Comparison of ENCODE assay signal across 9 cellular contexts in the genomic region with DNA sequence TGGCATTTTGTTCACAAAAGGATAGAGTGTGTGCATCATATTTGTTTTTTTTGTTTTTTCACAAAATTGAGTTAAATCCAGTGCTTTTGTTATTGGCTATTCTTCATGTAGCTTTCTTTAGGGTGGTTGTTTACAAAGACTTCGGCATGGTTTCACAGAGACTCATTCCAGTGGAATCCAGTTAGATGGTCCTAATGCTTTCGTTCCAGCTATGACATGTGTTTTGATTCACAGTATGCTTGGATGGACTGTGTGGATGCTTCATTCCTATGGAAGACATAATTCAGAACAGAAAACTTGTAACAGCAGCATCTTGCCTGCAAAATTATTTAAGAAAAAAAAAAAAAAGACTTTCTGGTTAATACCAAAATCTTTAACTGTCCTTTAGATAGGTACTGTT.
DNase-seq lines count a peak whose midpoint lies in the region; ATAC-seq and TF ChIP-seq lines count a peak whose summit lies in the region.
"Had no signal": no experiment of that assay in that cellular context is flagged by ENCODE, and none has a peak within 500 bp of the region (broad histone marks: within the 10 kb centered on the region; RNA-seq: fewer than 3 reads in every experiment).

No MANE protein-coding gene starts in this region.

- no peak for TF ChIP-seq CTCF in AG09319 (IDR thresholded peaks at IDR 0.05; ENCODE audit: low read depth, low read length)

- ATAC-seq in HG03097 (IDR thresholded peaks at IDR 0.05; ENCODE audit: low FRiP score, unreplicated experiment), result no peak
- ATAC-seq: K562 had no signal

- DNase-seq in AG09319 (ENCODE audit: extremely low read depth, low read depth) (peak; percentile 77), HS-5 (ENCODE audit: low read depth) (peak; percentile 92), astrocyte of the hippocampus (ENCODE audit: low read depth, low spot score) (peak; percentile 85), myocyte (ENCODE audit: low read depth) (peak; percentile 39), T1000 (lab: John Stamatoyannopoulos, UW) (no peak), DMS 273 (lab: John Stamatoyannopoulos, UW; ENCODE audit: unreplicated experiment) (no peak), HuH-7.5 (ENCODE audit: low spot score) (no peak)

Comparison
In these comparisons a context has a peak if more than half of its experiments do, and no peak if none do; other contexts are left out.
1. DNase-seq: peak in AG09319 (single experiment), HS-5 (single experiment), astrocyte of the hippocampus (single experiment) and myocyte (single experiment); none in T1000 (single experiment), DMS 273 (single experiment) and HuH-7.5 (single experiment).